Comparison of ENCODE assay signal across 10 cellular contexts in the genomic region with DNA sequence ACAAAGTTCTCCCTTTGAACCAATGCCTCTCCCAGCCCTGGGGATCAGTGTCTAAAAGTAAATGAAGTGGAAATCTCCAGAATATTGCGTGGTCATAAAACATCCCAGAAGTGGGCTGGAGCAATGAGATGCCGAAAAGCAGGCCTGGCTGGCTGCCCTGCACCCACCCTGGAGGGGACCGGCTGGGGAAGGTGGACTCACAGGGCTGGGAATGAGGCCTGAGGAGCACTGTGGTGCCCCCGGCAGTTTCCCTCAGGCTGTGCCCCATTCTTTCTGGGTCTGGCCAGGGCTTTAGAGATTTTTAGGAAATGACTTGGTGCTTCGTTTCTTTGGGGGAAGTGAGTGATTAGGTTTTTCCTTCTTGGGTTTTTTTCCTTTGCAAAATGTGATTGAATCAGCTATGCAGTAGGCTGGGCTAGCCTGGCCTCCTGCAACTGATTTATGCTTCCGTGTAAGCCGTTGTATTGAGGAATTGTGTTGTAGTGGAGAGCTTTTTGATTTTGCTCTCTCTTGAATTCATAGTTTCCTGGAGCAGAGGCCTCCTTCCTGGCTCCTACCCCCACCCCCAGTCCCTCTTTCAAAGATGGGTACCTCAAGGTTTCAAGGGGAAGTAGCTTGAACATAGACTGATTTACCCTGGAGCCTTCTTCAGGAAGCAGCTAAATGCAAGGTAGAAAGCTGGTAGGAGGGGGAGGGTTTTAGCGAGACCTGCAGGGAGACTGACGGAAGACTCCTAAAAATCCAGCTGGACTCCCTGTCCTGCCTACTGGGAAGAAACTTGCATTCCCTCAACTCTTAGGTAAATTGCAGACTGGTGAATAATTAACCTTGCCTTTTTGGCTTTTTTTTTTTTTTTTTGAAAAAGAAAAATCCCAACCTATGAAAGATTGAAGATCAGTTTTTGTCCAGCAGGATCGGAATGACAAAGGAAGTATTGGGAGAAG.
DNase-seq lines count a peak whose midpoint lies in the region; ATAC-seq, FAIRE-seq and TF ChIP-seq lines count a peak whose summit lies in the region.
"Had no signal": no experiment of that assay in that cellular context is flagged by ENCODE, and none has a peak within 500 bp of the region (broad histone marks: within the 10 kb centered on the region; RNA-seq: fewer than 3 reads in every experiment).

No MANE protein-coding gene starts in this region.

- no peak for FAIRE-seq in GM12891 (lab: Jason Lieb, UNC)
- FAIRE-seq: TTC549 had no signal

- no peak for ATAC-seq in activated B cell treated with CpG ODN at 0.5 μM for 24 hours (ENCODE audit: low read depth)
- ATAC-seq in thoracic aorta (ENCODE audit: insufficient number of reproducible peaks, low FRiP score, low read depth): no peak
- ATAC-seq in HG02571 (IDR thresholded peaks at IDR 0.05; ENCODE audit: unreplicated experiment): no peak

- H3K9me3 ChIP-seq in mammary epithelial cell (replicated peaks; ENCODE audit: insufficient read depth, low read length) (no peaks in the 10 kb centered on the region), thoracic aorta (no peaks in the 10 kb centered on the region)

- H3K4me2 ChIP-seq in mammary epithelial cell (ENCODE audit: insufficient read depth, low read depth, low read length): no peak overlapping the region

- TF ChIP-seq CTCF in MCF 10A (IDR thresholded peaks at IDR 0.05; ENCODE audit: unreplicated experiment) (no peak), mammary epithelial cell (conservative IDR thresholded peaks at IDR 0.05 in 1 of 2, IDR thresholded peaks at IDR 0.05 in 1 of 2; ENCODE audit: extremely low read depth in 1 of 2, insufficient read depth in 1 of 2, low read depth in 1 of 2, low read length in 2 of 2) (no peak), activated B cell treated with CpG ODN at 0.5 μM for 24 hours (IDR thresholded peaks at IDR 0.05) (no peak), thoracic aorta (IDR thresholded peaks at IDR 0.05) (no peak)

- H3K4me3 Mint-ChIP-seq in MCF 10A (ENCODE audit: unreplicated experiment): peak overlapping the region; percentile 68
- H3K4me3 Mint-ChIP-seq in activated B cell treated with CpG ODN at 0.5 μM for 24 hours: peak overlapping the region; percentile 45

- H3K4me1 Mint-ChIP-seq in MCF 10A (ENCODE audit: insufficient read depth, unreplicated experiment): peaks cover 38% of the 10 kb centered on the region
- peaks cover 28% of the 10 kb centered on the region for H3K4me1 Mint-ChIP-seq in activated B cell treated with CpG ODN at 0.5 μM for 24 hours

- intact Hi-C loops in MCF 10A (cut with micrococcal nuclease) (no loop called here), mammary epithelial cell (cut with micrococcal nuclease) (loop anchor here (10.0 kb wide), 1 partner anchor 113 kb away; no protein-coding TSS in a partner anchor), activated B cell treated with CpG ODN at 0.5 μM for 24 hours (cut with micrococcal nuclease) (loop anchor here (10.0 kb wide), 1 partner anchor 123 kb away; no protein-coding TSS in a partner anchor)

- no peak for TF ChIP-seq POLR2A in GM12891 (IDR thresholded peaks at IDR 0.05; ENCODE audit: low read depth, low read length)

- no peaks in the 10 kb centered on the region for H3K36me3 ChIP-seq in mammary epithelial cell (ENCODE audit: insufficient read depth, low read length)
- peaks cover 2% of the 10 kb centered on the region for H3K36me3 ChIP-seq in thoracic aorta

- H3K4me3 ChIP-seq in mammary epithelial cell (replicated peaks in 1 of 3; ENCODE audit: insufficient read depth in 1 of 3, low read depth in 2 of 3, low read length in 3 of 3) (no peak overlapping the region), thoracic aorta (peak overlapping the region; percentile 96)

- in situ Hi-C loops in mammary epithelial cell (cut with MboI; ENCODE audit: low sequenced_read_pairs in 2 of 2): no loop called here

- no peak overlapping the region for H3K27ac ChIP-seq in mammary epithelial cell (ENCODE audit: insufficient read depth, low read depth, low read length)
- peak overlapping the region; percentile 93 to 97 for H3K27ac ChIP-seq in thoracic aorta

- no peaks in the 10 kb centered on the region for H3K9me3 Mint-ChIP-seq in MCF 10A (ENCODE audit: unreplicated experiment)
- H3K9me3 Mint-ChIP-seq in activated B cell treated with CpG ODN at 0.5 μM for 24 hours: no peaks in the 10 kb centered on the region

- H3K27me3 ChIP-seq in mammary epithelial cell (ENCODE audit: insufficient read depth, low read length) (no peaks in the 10 kb centered on the region), thoracic aorta (replicated peaks; ENCODE audit: insufficient read depth) (no peaks in the 10 kb centered on the region)

- H3K27ac Mint-ChIP-seq in MCF 10A (ENCODE audit: low read depth, unreplicated experiment) (peak overlapping the region; percentile 81), activated B cell treated with CpG ODN at 0.5 μM for 24 hours (peak overlapping the region; percentile 16)

- 98% methylated on average over 9 of the region's 10 CpGs for WGBS in mammary epithelial cell (ENCODE audit: low coverage, missing lambda C conversion rate)

- H3K36me3 Mint-ChIP-seq in MCF 10A (ENCODE audit: insufficient read depth, unreplicated experiment) (peaks cover 10% of the 10 kb centered on the region), activated B cell treated with CpG ODN at 0.5 μM for 24 hours (ENCODE audit: low read depth) (no peaks in the 10 kb centered on the region)

- H3K9ac ChIP-seq in mammary epithelial cell (ENCODE audit: insufficient read depth, low read length): no peak overlapping the region

- DNase-seq in MCF 10A (ENCODE audit: unreplicated experiment): no peak
- no peak for DNase-seq in mammary epithelial cell
- no peak for DNase-seq in activated B cell treated with CpG ODN at 0.5 μM for 24 hours
- peak; percentile 74 for DNase-seq in left kidney (ENCODE audit: low read depth, low spot score)
- no peak for DNase-seq in thoracic aorta (ENCODE audit: low spot score)
- DNase-seq in nucleus accumbens (lab: John Stamatoyannopoulos, UW): no peak
- no peak for DNase-seq in GM12891 (ENCODE audit: insufficient read length, low spot score)
- DNase-seq: DMS 273 treated with DMSO at 0.1 percent for 48 hours had no signal

- dilution Hi-C loops in mammary epithelial cell (cut with HindIII; ENCODE audit: low sequenced_read_pairs): no loop called here

- H3K79me2 ChIP-seq in mammary epithelial cell (ENCODE audit: insufficient read depth, low read length): no peaks in the 10 kb centered on the region

- POLR2A ChIA-PET in MCF 10A (lab: Yijun Ruan, JAX) (interaction anchor here (0.6 to 1.5 kb wide), 6 partner anchors 9 to 243 kb away, joined by 3 to 8 read pairs (median 3); no protein-coding TSS in a partner anchor), activated B cell treated with CpG ODN at 0.5 μM for 24 hours (lab: Charles Lee) (interaction anchor here (0.7 kb wide), 1 partner anchor 562 kb away, joined by 3 read pairs; no protein-coding TSS in a partner anchor)

- H4K20me1 ChIP-seq in mammary epithelial cell (ENCODE audit: insufficient read depth, low read length): no peaks in the 10 kb centered on the region

- no TSS peak for BruUV-seq in MCF 10A (replicated peaks; lab: Mats Ljungman, UMichigan)
- no TSS peak for BruUV-seq in mammary epithelial cell (replicated peaks; lab: Mats Ljungman, UMichigan)

- CTCF ChIA-PET in MCF 10A (lab: Yijun Ruan, JAX) (interaction anchor here (0.7 to 11.0 kb wide), 3 partner anchors 36 to 281 kb away, joined by 4 to 185 read pairs (median 4); no protein-coding TSS in a partner anchor), mammary epithelial cell (lab: Charles Lee; ENCODE audit: low non-redundant PET) (no interaction called here), activated B cell treated with CpG ODN at 0.5 μM for 24 hours (lab: Charles Lee) (interaction anchor here (6.7 kb wide), 1 partner anchor 280 kb away, joined by 63 read pairs; no protein-coding TSS in a partner anchor)

- H3K4me1 ChIP-seq in mammary epithelial cell (ENCODE audit: insufficient read depth, low read length) (peaks cover 8% of the 10 kb centered on the region), thoracic aorta (ENCODE audit: control insufficient read depth in 1 of 2, low read depth in 2 of 2) (peaks cover 39 to 67% of the 10 kb centered on the region in 2 donors)

- H3K27me3 Mint-ChIP-seq in MCF 10A (ENCODE audit: insufficient read depth, unreplicated experiment) (no peaks in the 10 kb centered on the region), activated B cell treated with CpG ODN at 0.5 μM for 24 hours (peaks cover 1% of the 10 kb centered on the region)

- H2AFZ ChIP-seq in mammary epithelial cell (ENCODE audit: low read depth, low read length): no peak overlapping the region

TF ChIP-seq in GM12891, 5 proteins besides CTCF, POLR2A, EP300 and RAD21:
- TF ChIP-seq TAF1 (IDR thresholded peaks at IDR 0.05; ENCODE audit: low read depth, low read length): no peak
- TF ChIP-seq PAX5 (IDR thresholded peaks at IDR 0.05; ENCODE audit: insufficient read depth, low read length, severe bottlenecking): no peak
- no peak for TF ChIP-seq POLR2AphosphoS5 (IDR thresholded peaks at IDR 0.05; ENCODE audit: low read depth, low read length)
- no peak for TF ChIP-seq POU2F2 (IDR thresholded peaks at IDR 0.05; ENCODE audit: low read depth, low read length)
- TF ChIP-seq SPI1 (IDR thresholded peaks at IDR 0.05; ENCODE audit: low read depth, low read length): no peak
